Comparison of ENCODE assay signal across 33 cellular contexts in the genomic region with DNA sequence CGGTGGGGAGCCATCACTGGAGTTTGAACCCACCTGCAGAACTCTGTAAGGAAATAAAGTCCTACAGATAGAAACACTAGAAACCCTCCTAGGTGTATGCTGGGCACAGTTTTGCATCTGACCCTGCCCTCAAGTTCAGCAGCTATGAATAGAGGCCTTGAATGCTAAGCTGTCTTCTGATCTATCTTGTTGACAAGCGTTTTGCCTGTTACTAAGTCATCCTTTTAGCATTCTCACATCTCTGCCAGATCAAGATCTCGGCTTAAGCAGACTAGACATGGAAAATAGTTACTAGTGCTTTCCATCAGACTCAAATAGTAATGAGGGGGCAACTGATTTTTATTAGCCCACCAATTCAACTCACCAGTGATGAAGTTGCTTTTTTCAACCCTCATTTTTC. TPM values are rescaled to one million over a fixed set of nuclear protein-coding genes. Genes with fewer than 3 reads are reported as not detected.
"Had no signal": no experiment of that assay in that cellular context is flagged by ENCODE, and none has a peak within 500 bp of the region (broad histone marks: within the 10 kb centered on the region; RNA-seq: fewer than 3 reads in every experiment).

No MANE protein-coding gene starts in this region.

- H3K27ac Mint-ChIP-seq: immature natural killer cell; naive thymus-derived CD8-positive, alpha-beta T cell; nephron progenitor cell; neural progenitor cell; progenitor cell of endocrine pancreas; stimulated activated memory B cell treated with anti-CD40 and anti-IgM and Interleukin-4, amounts not matched to agents 10 μg/mL and 1 μg/mL and 100 μg/mL, for 72 hours; type B pancreatic cell had no signal

- H3K27ac ChIP-seq: left lung, lower lobe of right lung, neural progenitor cell, neutrophil, ovary, spleen, stomach, testis, thyroid gland, uterus had no signal

- H3K4me1 ChIP-seq: lower lobe of right lung, testis, uterus had no signal

- H3K4me3 Mint-ChIP-seq: immature natural killer cell; naive thymus-derived CD8-positive, alpha-beta T cell; nephron progenitor cell; neural progenitor cell; stimulated activated memory B cell treated with anti-CD40 and anti-IgM and Interleukin-4, amounts not matched to agents 10 μg/mL and 1 μg/mL and 100 μg/mL, for 72 hours; type B pancreatic cell had no signal

- H3K4me3 ChIP-seq: left lung, lower lobe of right lung, neural progenitor cell, ovary, spleen, stomach, testis, thyroid gland, uterus had no signal

- ATAC-seq: left colon; left lung; lower lobe of right lung; naive thymus-derived CD8-positive, alpha-beta T cell; right cardiac atrium; sciatic nerve; stimulated activated memory B cell treated with anti-CD40 and anti-IgM and Interleukin-4, amounts not matched to agents 10 μg/mL and 1 μg/mL and 100 μg/mL, for 72 hours; stimulated activated naive CD8-positive, alpha-beta T cell treated with anti-CD3 and anti-CD28 coated beads, Interleukin-15, Interleukin-2, amounts not matched to agents 100 U/mL and 50 U/mL, for 24 hours had no signal

- H3K9ac ChIP-seq: neural progenitor cell had no signal

- H3K9me3 Mint-ChIP-seq: nephron progenitor cell; stimulated activated memory B cell treated with anti-CD40 and anti-IgM and Interleukin-4, amounts not matched to agents 10 μg/mL and 1 μg/mL and 100 μg/mL, for 72 hours; type B pancreatic cell had no signal

- H3K36me3 Mint-ChIP-seq: neural progenitor cell; stimulated activated memory B cell treated with anti-CD40 and anti-IgM and Interleukin-4, amounts not matched to agents 10 μg/mL and 1 μg/mL and 100 μg/mL, for 72 hours had no signal

- FAIRE-seq: islet of Langerhans, kidney, small intestine had no signal

- H3K9me3 ChIP-seq: left lung, lower lobe of right lung, neutrophil, ovary, testis, thyroid gland, uterus had no signal

- H3K27me3 ChIP-seq: testis had no signal

- H3K4me2 ChIP-seq: neural progenitor cell had no signal

- H2AFZ ChIP-seq: neural progenitor cell had no signal

- DNase-seq: hypothalamus; immature natural killer cell; kidney; left colon; left lung; lower lobe of right lung; mammary epithelial cell; mesenchymal stem cell; naive thymus-derived CD8-positive, alpha-beta T cell; nephron progenitor cell; occipital lobe; ovary; retina; right cardiac atrium; small intestine; spleen; stimulated activated CD4-positive, alpha-beta T cell treated with anti-CD3 and anti-CD28 coated beads, Interleukin-1b, Interleukin-23, amount 100 ng/mL, for 48 hours; stimulated activated CD4-positive, alpha-beta T cell treated with anti-CD3 and anti-CD28 coated beads, Interleukin-2, amount 100 ng/mL, for 48 hours; stimulated activated CD4-positive, alpha-beta T cell treated with anti-CD3 and anti-CD28 coated beads, Interleukin-4, amount 100 ng/mL, for 4 hours; stimulated activated CD8-positive, alpha-beta memory T cell treated with anti-CD3 and anti-CD28 coated beads, Interleukin-4, amount 100 ng/mL, for 48 hours; stimulated activated naive CD8-positive, alpha-beta T cell treated with anti-CD3 and anti-CD28 coated beads, Interleukin-15, Interleukin-2, amounts not matched to agents 100 U/mL and 50 U/mL, for 24 hours; stomach; testis; thyroid gland; uterus had no signal

- H3K36me3 ChIP-seq: left lung, lower lobe of right lung, neural progenitor cell, neutrophil, ovary, spleen, stomach, thyroid gland, uterus had no signal

RNA-seq across cellular contexts. Expression of a gene that starts 10.6 kb away (rescaled TPM):
- total RNA-seq: left colon; naive thymus-derived CD8-positive, alpha-beta T cell; progenitor cell of endocrine pancreas; ureter had no signal
- polyA plus RNA-seq: immature natural killer cell; naive thymus-derived CD8-positive, alpha-beta T cell had no signal
